Comparison of ENCODE assay signal across 21 cellular contexts in genomic region chr10:74049995-74050394, GRCh38. TPM values are rescaled to one million over a fixed set of nuclear protein-coding genes. Genes with fewer than 3 reads are reported as not detected.
A peak's percentile ranks its signal among the peaks of the same experiment; 100 is the strongest.
DNase-seq lines count a peak whose midpoint lies in the region; ATAC-seq, FAIRE-seq and TF ChIP-seq lines count a peak whose summit lies in the region.
"Had no signal": no experiment of that assay in that cellular context is flagged by ENCODE, and none has a peak within 500 bp of the region (broad histone marks: within the 10 kb centered on the region; RNA-seq: fewer than 3 reads in every experiment).

No MANE protein-coding gene starts in this region.

- no peak overlapping the region for H3K9ac ChIP-seq in subcutaneous abdominal adipose tissue (ENCODE audit: low read length in 5 of 5)

- peak overlapping the region; percentile 37 to 85 for H3K27ac ChIP-seq in right atrium auricular region
- H3K27ac ChIP-seq in subcutaneous abdominal adipose tissue (ENCODE audit: low read depth, low read length) = peak overlapping the region; percentile 2
- H3K27ac ChIP-seq in uterus = peak overlapping the region in 1 of 2 donors; percentile 3

- no peak overlapping the region for H3K4me3 ChIP-seq in right atrium auricular region
- no peak overlapping the region for H3K4me3 ChIP-seq in subcutaneous abdominal adipose tissue (ENCODE audit: low read depth in 1 of 5, low read length in 5 of 5)
- no peak overlapping the region for H3K4me3 ChIP-seq in HAP-1
- H3K4me3 ChIP-seq in uterus = no peak overlapping the region
- H3K4me3 ChIP-seq: esophagus squamous epithelium had no signal

- H3K27me3 ChIP-seq in right atrium auricular region (no peaks in the 10 kb centered on the region), subcutaneous abdominal adipose tissue (ENCODE audit: control insufficient read depth in 5 of 5, insufficient read depth in 4 of 5, low read length in 5 of 5) (no peaks in the 10 kb centered on the region), HAP-1 (ENCODE audit: low read depth) (no peaks in the 10 kb centered on the region), uterus (no peaks in the 10 kb centered on the region)
- H3K27me3 ChIP-seq: esophagus squamous epithelium had no signal

- peak; percentile 71 for FAIRE-seq in GM12891 (lab: Jason Lieb, UNC)
- FAIRE-seq: GM19239 had no signal

- H3K36me3 ChIP-seq in right atrium auricular region (peaks cover 11% of the 10 kb centered on the region), subcutaneous abdominal adipose tissue (ENCODE audit: control insufficient read depth in 5 of 5, insufficient read depth in 5 of 5, low read length in 5 of 5) (peaks cover 0 to 5% (median 0%) of the 10 kb centered on the region in 5 donors), HAP-1 (replicated peaks) (peaks cover 13% of the 10 kb centered on the region), uterus (no peaks in the 10 kb centered on the region)

- no peak for ATAC-seq in GM21723 (IDR thresholded peaks at IDR 0.05; ENCODE audit: unreplicated experiment)
- ATAC-seq: activated CD4-positive, CD25-positive, alpha-beta regulatory T cell treated with anti-CD3 and anti-CD28 coated beads, Interleukin-2, amount 50 U/mL, for 24 hours; PC-3; stimulated activated naive B cell treated with anti-CD40 and anti-IgM and Interleukin-4, amounts not matched to agents 10 μg/mL and 1 μg/mL and 100 μg/mL, for 72 hours had no signal

- peaks cover 0 to 84% of the 10 kb centered on the region in 2 donors for H3K4me1 ChIP-seq in right atrium auricular region
- H3K4me1 ChIP-seq in subcutaneous abdominal adipose tissue (ENCODE audit: control insufficient read depth in 5 of 5, insufficient read depth in 5 of 5, low read length in 5 of 5) = peaks cover 8 to 49% (median 48%) of the 10 kb centered on the region in 5 donors
- peaks cover 10% of the 10 kb centered on the region for H3K4me1 ChIP-seq in HAP-1
- H3K4me1 ChIP-seq in uterus = peaks cover 0 to 8% of the 10 kb centered on the region in 2 donors

- H3K9me3 ChIP-seq in right atrium auricular region = no peaks in the 10 kb centered on the region
- H3K9me3 ChIP-seq in subcutaneous abdominal adipose tissue (ENCODE audit: control insufficient read depth in 5 of 5, low read length in 5 of 5) = no peaks in the 10 kb centered on the region
- H3K9me3 ChIP-seq in HAP-1 = no peaks in the 10 kb centered on the region; the same call in 1 of the 2 replicates
- H3K9me3 ChIP-seq in uterus = no peaks in the 10 kb centered on the region
- H3K9me3 ChIP-seq: esophagus squamous epithelium had no signal

- no peak for TF ChIP-seq CTCF in right atrium auricular region (IDR thresholded peaks at IDR 0.05)
- no peak for TF ChIP-seq CTCF in uterus (IDR thresholded peaks at IDR 0.05)

- DNase-seq in GM12891 (ENCODE audit: insufficient read length, low spot score) = no peak
- DNase-seq in cerebellar cortex (ENCODE audit: low spot score) = peak; percentile 17
- no peak for DNase-seq in right atrium auricular region (ENCODE audit: low spot score)
- no peak for DNase-seq in HAP-1 (ENCODE audit: low spot score in 2 of 2)
- DNase-seq in uterus = no peak
- no peak for DNase-seq in activated T-cell treated with anti-CD3 and anti-CD28 coated beads, Interleukin-2, amount 50 U/mL, for 48 hours
- DNase-seq: activated CD8-positive, alpha-beta memory T cell treated with anti-CD3 and anti-CD28 coated beads for 24 hours; activated naive CD8-positive, alpha-beta T cell treated with anti-CD3 and anti-CD28 coated beads, Interleukin-2, amount 10 ng/mL, durations not matched to agents 7 days and 5 days; AML-193; EL; esophagus squamous epithelium; immature natural killer cell; mammary epithelial cell; NCI-H2171; NCI-H774; PC-3; stimulated activated naive B cell treated with anti-CD40 and anti-IgM and Interleukin-4, amounts not matched to agents 10 μg/mL and 1 μg/mL and 100 μg/mL, for 72 hours had no signal

- TF ChIP-seq POLR2A in GM12891 (IDR thresholded peaks at IDR 0.05; ENCODE audit: low read depth, low read length) (no peak), uterus (IDR thresholded peaks at IDR 0.05) (no peak)

- intact Hi-C loops in uterus (cut with DNase I; ENCODE audit: low total_unique reads) = no loop called here

- in situ Hi-C loops in HAP-1 (cut with MboI; ENCODE audit: low sequenced_read_pairs) = no loop called here

TF ChIP-seq in GM12891, 5 proteins besides CTCF, POLR2A, EP300 and RAD21:
- TF ChIP-seq POLR2AphosphoS5 (IDR thresholded peaks at IDR 0.05; ENCODE audit: low read depth, low read length) = no peak
- no peak for TF ChIP-seq SPI1 (IDR thresholded peaks at IDR 0.05; ENCODE audit: low read depth, low read length)
- TF ChIP-seq TAF1 (IDR thresholded peaks at IDR 0.05; ENCODE audit: low read depth, low read length) = no peak
- no peak for TF ChIP-seq PAX5 (IDR thresholded peaks at IDR 0.05; ENCODE audit: insufficient read depth, low read length, severe bottlenecking)
- TF ChIP-seq POU2F2 (IDR thresholded peaks at IDR 0.05; ENCODE audit: low read depth, low read length) = no peak

RNA-seq across cellular contexts. Expression of gene VCL, which starts 52.1 kb away (rescaled TPM):
- polyA plus RNA-seq in GM12891 (2012; ENCODE audit: low read depth, missing spikeins) = 8.7 TPM
- total RNA-seq in right atrium auricular region (100 to 1,000 TPM; 173 to 216 TPM), uterus (100 to 1,000 TPM in 3 of 4 donors, 10 to 100 TPM in 1; 77.4 to 313 (median 215) TPM)
